8 cellular contexts compared by ENCODE assay signal in the genomic region with DNA sequence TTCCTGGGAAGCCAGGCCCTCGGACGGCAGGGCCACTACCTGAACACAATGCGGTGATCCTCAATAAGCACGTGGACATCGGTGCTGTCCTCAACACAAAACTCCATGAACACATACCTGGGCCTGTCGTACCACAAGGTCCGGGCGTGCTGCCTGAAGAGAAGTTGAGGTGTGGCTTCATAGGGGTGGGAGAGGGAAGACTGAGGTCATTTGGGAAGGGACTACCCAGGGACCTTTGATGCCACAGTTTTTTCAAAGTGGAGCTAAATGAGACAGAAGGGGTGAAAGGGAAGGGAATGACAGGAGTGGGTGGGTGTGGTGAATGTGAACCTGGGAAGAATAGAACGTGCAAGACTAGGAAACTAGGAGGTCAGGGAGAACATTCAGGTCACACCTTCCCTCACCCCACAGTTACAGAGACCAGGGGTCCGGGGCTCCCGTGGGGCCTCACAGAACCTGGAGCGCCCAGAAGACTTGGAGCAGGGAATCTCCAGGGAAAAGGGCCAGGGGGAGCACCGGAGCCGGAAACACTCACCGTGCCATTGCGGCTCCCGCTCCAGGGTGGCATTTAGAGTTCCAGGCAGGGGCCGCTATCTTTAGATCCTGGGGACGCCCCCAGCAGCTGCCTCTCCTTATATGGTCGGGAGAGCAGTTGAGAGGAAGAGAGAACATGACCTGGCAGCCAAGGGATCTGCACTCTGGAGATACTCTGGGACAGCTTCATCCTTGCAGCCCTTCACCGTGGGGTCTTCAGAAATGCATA. TPM values are rescaled to one million over a fixed set of nuclear protein-coding genes. Genes with fewer than 3 reads are reported as not detected.
DNase-seq lines count a peak whose midpoint lies in the region; ATAC-seq, FAIRE-seq and TF ChIP-seq lines count a peak whose summit lies in the region.

A gene (minus strand): TSS at position 570 of the 763 bp plus-strand sequence. CDS start 27 bp downstream, at position 543.

- H4K20me1 ChIP-seq in K562 (replicated peaks; ENCODE audit: control insufficient read depth, insufficient read depth, low read length) = no peaks in the 10 kb centered on the region

- H3K36me3 Mint-ChIP-seq in activated CD4-positive, alpha-beta T cell treated with anti-CD3 and anti-CD28 coated beads, Interleukin-2, amount 10 ng/mL, durations not matched to agents 24 days and 14 days (ENCODE audit: low read depth) = peaks cover 12% of the 10 kb centered on the region

- TF ChIP-seq EP300 in K562 (IDR thresholded peaks at IDR 0.05; ENCODE audit: low read length) = no peak

- H3K9me1 ChIP-seq in K562 (ENCODE audit: control insufficient read depth, insufficient read depth, low read length) = no peaks in the 10 kb centered on the region

- FAIRE-seq in K562 (lab: Jason Lieb, UNC) = peak; percentile 46

- ATAC-seq in K562 = peak; percentile 81

- H3K4me1 Mint-ChIP-seq in activated CD4-positive, alpha-beta T cell treated with anti-CD3 and anti-CD28 coated beads, Interleukin-2, amount 10 ng/mL, durations not matched to agents 24 days and 14 days = peaks cover 29% of the 10 kb centered on the region

- H3K4me3 ChIP-seq in HL-60 (replicated peaks; ENCODE audit: insufficient read depth, low read length) = peak within 1 kb of the TSS; percentile 93
- H3K4me3 ChIP-seq in K562 = peak within 1 kb of the TSS; percentile 92
- peak within 1 kb of the TSS; percentile 98 for H3K4me3 ChIP-seq in iPS-18c (ENCODE audit: insufficient read depth, low read depth, low read length)
- peak within 1 kb of the TSS; percentile 45 to 99 (median 84) for H3K4me3 ChIP-seq in skin epidermis

- TF ChIP-seq RAD21 in K562 (CRISPR knock-in tag; conservative IDR thresholded peaks at IDR 0.05 in 1 of 2, IDR thresholded peaks at IDR 0.05 in 1 of 2) = no peak

- H3K27me3 ChIP-seq in HL-60 (ENCODE audit: insufficient read depth, poor library complexity, severe bottlenecking) = no peaks in the 10 kb centered on the region
- no peaks in the 10 kb centered on the region for H3K27me3 ChIP-seq in K562 (ENCODE audit: control insufficient read depth in 2 of 2, insufficient read depth in 2 of 2, low read length in 2 of 2)

- H3K9me3 ChIP-seq in K562 (replicated peaks; ENCODE audit: control insufficient read depth, insufficient read depth, low read depth, low read length) (no peaks in the 10 kb centered on the region), iPS-18c (ENCODE audit: control insufficient read depth, insufficient read depth, low read length) (no peaks in the 10 kb centered on the region)

- peak; percentile 59 for TF ChIP-seq POLR2A in K562 (conservative IDR thresholded peaks at IDR 0.05)

- TSS peak; percentile 77 for BruUV-seq in K562 (replicated peaks; lab: Mats Ljungman, UMichigan)

- in situ Hi-C loops in K562 (cut with MboI) = no loop called here

- H3K79me2 ChIP-seq in K562 (ENCODE audit: control insufficient read depth, insufficient read depth, low read length) = peaks cover 47% of the 10 kb centered on the region

- intact Hi-C loops in activated CD4-positive, alpha-beta T cell treated with anti-CD3 and anti-CD28 coated beads, Interleukin-2, amount 10 ng/mL, durations not matched to agents 24 days and 14 days (cut with micrococcal nuclease) = loop anchor here (1.0 to 2.0 kb wide), 2 partner anchors 15 to 146 kb away; a partner anchor contains a TSS
- intact Hi-C loops in K562 (cut with micrococcal nuclease) = no loop called here

- peaks cover 25 to 31% of the 10 kb centered on the region in 2 experiments; a peak in 4 of 5 replicates for H3K4me1 ChIP-seq in K562 (replicated peaks in 1 of 2; ENCODE audit: control insufficient read depth in 2 of 2, insufficient read depth in 2 of 2, low read length in 2 of 2)

- CTCF ChIA-PET in K562 (lab: Yijun Ruan, JAX; ENCODE audit: low intra/inter-chr PET ratio) = interaction anchor here (2.7 kb wide), 1 partner anchor 137 kb away, joined by 20 read pairs; no protein-coding TSS in a partner anchor

- TF ChIP-seq CTCF in HL-60 (IDR thresholded peaks at IDR 0.05; ENCODE audit: insufficient read depth, low read length) (no peak), K562 (IDR thresholded peaks at IDR 0.05 in 2 of 3, conservative IDR thresholded peaks at IDR 0.05 in 1 of 3; ENCODE audit: insufficient read depth in 2 of 3, low read depth in 1 of 3, low read length in 3 of 3) (no peak)

- no peaks in the 10 kb centered on the region for H3K27me3 Mint-ChIP-seq in activated CD4-positive, alpha-beta T cell treated with anti-CD3 and anti-CD28 coated beads, Interleukin-2, amount 10 ng/mL, durations not matched to agents 24 days and 14 days

- peaks cover 21% of the 10 kb centered on the region; the same call in 2 of the 3 replicates for H3K36me3 ChIP-seq in K562 (ENCODE audit: control insufficient read depth, insufficient read depth, low read length)

- POLR2A ChIA-PET in K562 (lab: Yijun Ruan, JAX) = interaction anchor here (0.5 to 3.8 kb wide), 6 partner anchors 11 to 461 kb away, joined by 3 to 13 read pairs (median 4); a partner anchor contains a TSS

- peak within 1 kb of the TSS; percentile 84 to 97 for H3K9ac ChIP-seq in K562 (ENCODE audit: insufficient read depth in 1 of 2, low read depth in 2 of 2, low read length in 2 of 2)

- H3K9me3 Mint-ChIP-seq in activated CD4-positive, alpha-beta T cell treated with anti-CD3 and anti-CD28 coated beads, Interleukin-2, amount 10 ng/mL, durations not matched to agents 24 days and 14 days = no peaks in the 10 kb centered on the region

- peak within 1 kb of the TSS; percentile 99 for H3K4me2 ChIP-seq in K562 (ENCODE audit: insufficient read depth, low read length)

- H3K27ac ChIP-seq in HL-60 (replicated peaks) (peak within 1 kb of the TSS; percentile 79), K562 (ENCODE audit: extremely low read depth, low read depth, low read length) (peak within 1 kb of the TSS; percentile 92), skin epidermis (peak within 1 kb of the TSS; percentile 5 to 90 (median 83))

- 5% methylated on average over 17 of the region's 21 CpGs for WGBS in K562 (ENCODE audit: insufficient coverage, low coverage, missing lambda C conversion rate)

- peak within 1 kb of the TSS; percentile 98 for H2AFZ ChIP-seq in K562 (ENCODE audit: low read depth, low read length)

- DNase-seq in activated CD4-positive, alpha-beta T cell treated with anti-CD3 and anti-CD28 coated beads, Interleukin-2, amount 10 ng/mL, durations not matched to agents 24 days and 14 days = peak; percentile 79
- no peak for DNase-seq in activated CD4-positive, alpha-beta T cell treated with anti-CD3 and anti-CD28 coated beads, Interleukin-2, amount 50 U/mL, for 4 hours
- peak in 1 of 2 experiments; percentile 32 for DNase-seq in HL-60 (ENCODE audit: low read depth in 1 of 2, low spot score in 1 of 2)
- peak; percentile 80 for DNase-seq in OCI-M1 (lab: John Stamatoyannopoulos, UW)
- DNase-seq in K562 (ENCODE audit: extremely low read depth in 1 of 4, low spot score in 3 of 4) = peak; percentile 76 to 83 (median 80)
- no peak for DNase-seq in GM19240 (ENCODE audit: insufficient read length, low spot score)

- H3K4me3 Mint-ChIP-seq in activated CD4-positive, alpha-beta T cell treated with anti-CD3 and anti-CD28 coated beads, Interleukin-2, amount 10 ng/mL, durations not matched to agents 24 days and 14 days = peak within 1 kb of the TSS; percentile 96

- peak within 1 kb of the TSS; percentile 98 for H3K27ac Mint-ChIP-seq in activated CD4-positive, alpha-beta T cell treated with anti-CD3 and anti-CD28 coated beads, Interleukin-2, amount 10 ng/mL, durations not matched to agents 24 days and 14 days

TF ChIP-seq in K562, 482 proteins besides CTCF, POLR2A, EP300 and RAD21 (continues in another document):
- no peak for TF ChIP-seq ESRRB (CRISPR knock-in tag; IDR thresholded peaks at IDR 0.05; ENCODE audit: borderline replicate concordance)
- TF ChIP-seq SOX6 (IDR thresholded peaks at IDR 0.05) = no peak
- TF ChIP-seq ZNF436 (CRISPR knock-in tag; IDR thresholded peaks at IDR 0.05) = no peak
- TF ChIP-seq CBX1 (IDR thresholded peaks at IDR 0.05; ENCODE audit: low read depth) = 0 out of 2 replicates have a peak, but pooled peaks have one; percentile 4
- TF ChIP-seq ZC3H8 (IDR thresholded peaks at IDR 0.05) = peak; percentile 12; the same call in 1 of the 2 replicates
- TF ChIP-seq, protein P1, sequence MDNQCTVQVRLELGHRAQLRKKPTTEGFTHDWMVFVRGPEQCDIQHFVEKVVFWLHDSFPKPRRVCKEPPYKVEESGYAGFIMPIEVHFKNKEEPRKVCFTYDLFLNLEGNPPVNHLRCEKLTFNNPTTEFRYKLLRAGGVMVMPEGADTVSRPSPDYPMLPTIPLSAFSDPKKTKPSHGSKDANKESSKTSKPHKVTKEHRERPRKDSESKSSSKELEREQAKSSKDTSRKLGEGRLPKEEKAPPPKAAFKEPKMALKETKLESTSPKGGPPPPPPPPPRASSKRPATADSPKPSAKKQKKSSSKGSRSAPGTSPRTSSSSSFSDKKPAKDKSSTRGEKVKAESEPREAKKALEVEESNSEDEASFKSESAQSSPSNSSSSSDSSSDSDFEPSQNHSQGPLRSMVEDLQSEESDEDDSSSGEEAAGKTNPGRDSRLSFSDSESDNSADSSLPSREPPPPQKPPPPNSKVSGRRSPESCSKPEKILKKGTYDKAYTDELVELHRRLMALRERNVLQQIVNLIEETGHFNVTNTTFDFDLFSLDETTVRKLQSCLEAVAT (IDR thresholded peaks at IDR 0.05) = peak in 1 of 2 experiments; percentile 21; a peak in 1 of 4 replicates
- no peak for TF ChIP-seq MCM3 (IDR thresholded peaks at IDR 0.05)
- TF ChIP-seq CHD1 (IDR thresholded peaks at IDR 0.05; ENCODE audit: low read length) = peak; percentile 16

RNA-seq across cellular contexts. Expression of the gene that starts here (rescaled TPM):
- total RNA-seq in activated CD4-positive, alpha-beta T cell treated with anti-CD3 and anti-CD28 coated beads, Interleukin-2, amount 10 ng/mL, durations not matched to agents 24 days and 14 days = 0.66 and 1.4 TPM in 2 replicates
- total RNA-seq in K562 (2011; cell fraction: chromatin; rRNA removed; ENCODE audit: low replicate concordance) = 29.7 and 49.0 TPM in 2 replicates
- 21.0 and 22.5 TPM in 2 replicates for total RNA-seq in K562 (2011; cell fraction: nucleolus; rRNA removed)
- 22.1 and 38.2 TPM in 2 replicates for total RNA-seq in K562 (2011; cell fraction: nucleoplasm; rRNA removed)
- 6.0 and 12.2 TPM in 2 replicates for total RNA-seq in K562 (2014; rRNA removed)
- 8.8 and 9.0 TPM in 2 replicates for total RNA-seq in K562 (2014; rRNA removed; fragmentation: Illumina TruSeq; extraction: Trizol)
- total RNA-seq in K562 (2015; rRNA removed; fragmentation: Illumina TruSeq; extraction: Trizol) = 6.8 and 7.8 TPM in 2 replicates
- 8.2 and 9.6 TPM in 2 replicates for total RNA-seq in K562 (2021)
- 5.5 and 7.7 TPM in 2 replicates for polyA plus RNA-seq in K562 (2011; rRNA removed)
- polyA plus RNA-seq in K562 (2011; cell fraction: cytosol; rRNA removed) = 5.1 and 7.1 TPM in 2 replicates
- polyA plus RNA-seq in K562 (2011; cell fraction: nucleus; rRNA removed) = 8.0 and 9.9 TPM in 2 replicates
- 10.0 and 17.2 TPM in 2 replicates for polyA plus RNA-seq in K562 (2012)
- polyA plus RNA-seq in K562 (2014; fragmentation: Illumina TruSeq; extraction: Trizol) = 11.8 and 12.1 TPM in 2 replicates
- polyA plus RNA-seq in K562 (2014; fragmentation: Nextera tagmentation; extraction: Ambion mirVana) = 10 to 100 TPM; 11.5 to 16.0 TPM
- 10.9 and 14.5 TPM in 2 replicates for polyA plus RNA-seq in K562 (2014; rRNA removed)
- polyA minus RNA-seq in K562 (2011; rRNA and poly(A)+ RNA removed) = 5.8 and 9.6 TPM in 2 replicates
- 3.7 and 6.1 TPM in 2 replicates for polyA minus RNA-seq in K562 (2011; cell fraction: cytosol; rRNA and poly(A)+ RNA removed)
- 6.6 and 7.0 TPM in 2 replicates for polyA minus RNA-seq in K562 (2011; cell fraction: nucleus; rRNA and poly(A)+ RNA removed)

Comparison
In these comparisons a context has a peak if more than half of its experiments do, and no peak if none do; other contexts are left out.
1. DNase-seq: peak in activated CD4-positive, alpha-beta T cell treated with anti-CD3 and anti-CD28 coated beads, Interleukin-2, amount 10 ng/mL, durations not matched to agents 24 days and 14 days (single experiment), OCI-M1 (single experiment) and K562 (4 of 4); none in activated CD4-positive, alpha-beta T cell treated with anti-CD3 and anti-CD28 coated beads, Interleukin-2, amount 50 U/mL, for 4 hours (0 of 2) and GM19240 (single experiment).
2. Peak in every context shown above with its lines, with median percentiles within 50 percentile points of each other: H3K27ac ChIP-seq and H3K4me3 ChIP-seq.